In genomic region chr11:121368504-121368903, GRCh38 we compare ENCODE assay signal across 24 cellular contexts.
DNase-seq lines count a peak whose midpoint lies in the region; ATAC-seq and TF ChIP-seq lines count a peak whose summit lies in the region.
"Had no signal": no experiment of that assay in that cellular context is flagged by ENCODE, and none has a peak within 500 bp of the region (broad histone marks: within the 10 kb centered on the region; RNA-seq: fewer than 3 reads in every experiment).

No MANE protein-coding gene starts in this region.

- no peak overlapping the region for H2BK120ac ChIP-seq in neuronal stem cell (ENCODE audit: low read depth, low read length)

- no peak overlapping the region for H3K9ac ChIP-seq in neuronal stem cell (ENCODE audit: low read depth, low read length, poor library complexity)

- H3K9me3 ChIP-seq in HEK293 (ENCODE audit: control insufficient read depth, insufficient read depth, low read depth, low read length) (no peaks in the 10 kb centered on the region), neuronal stem cell (replicated peaks in 1 of 2; ENCODE audit: control insufficient read depth in 2 of 2, insufficient read depth in 1 of 2, low read depth in 1 of 2, low read length in 2 of 2) (peaks cover 0 to 4% of the 10 kb centered on the region in 2 donors)
- H3K9me3 ChIP-seq: A549, adrenal gland had no signal

- peak overlapping the region; percentile 24 for H3K4me3 Mint-ChIP-seq in activated T-cell treated with anti-CD3 and anti-CD28 coated beads, Interleukin-2, amount 50 U/mL, for 4 hours
- H3K4me3 Mint-ChIP-seq in activated T-helper 17 cell treated with anti-CD3 and anti-CD28 coated beads, Interleukin-2, amount 50 U/mL, for 72 hours: peak overlapping the region; percentile 57
- H3K4me3 Mint-ChIP-seq in CD14-positive monocyte: no peak overlapping the region
- H3K4me3 Mint-ChIP-seq: dendritic cell treated with granulocyte-macrophage colony-stimulating factor and Interleukin-4, amounts not matched to agents 40 ng/mL and 50 ng/mL, for 4 days had no signal

- POLR2A ChIA-PET in HEK293 (lab: Yijun Ruan, JAX): no interaction called here

- H2AK5ac ChIP-seq in neuronal stem cell (ENCODE audit: low read depth, low read length): no peak overlapping the region

- no peak overlapping the region for H2BK15ac ChIP-seq in neuronal stem cell (ENCODE audit: low read length)

- no peak overlapping the region for H2BK12ac ChIP-seq in neuronal stem cell (ENCODE audit: low read length)

- no peaks in the 10 kb centered on the region for H3K36me3 ChIP-seq in HEK293 (ENCODE audit: control insufficient read depth in 2 of 2, insufficient read depth in 1 of 2, low read length in 2 of 2)
- no peaks in the 10 kb centered on the region for H3K36me3 ChIP-seq in neuronal stem cell (replicated peaks in 1 of 2; ENCODE audit: control insufficient read depth in 2 of 2, insufficient read depth in 2 of 2, low read length in 2 of 2)
- H3K36me3 ChIP-seq: adrenal gland had no signal

- no peak overlapping the region for H4K91ac ChIP-seq in neuronal stem cell (ENCODE audit: low read depth, low read length, poor library complexity)

- TF ChIP-seq CTCF in HEK293 (tag by site-specific recombination; IDR thresholded peaks at IDR 0.05) (no peak), CD14-positive monocyte (IDR thresholded peaks at IDR 0.05) (no peak)

- H3K4me3 ChIP-seq in HEK293 (ENCODE audit: low read depth, low read length) (no peak overlapping the region), neuronal stem cell (ENCODE audit: low read length in 2 of 2) (no peak overlapping the region)
- H3K4me3 ChIP-seq: A549, adrenal gland, hepatocyte, smooth muscle cell had no signal

- H3K27ac ChIP-seq in HEK293 (ENCODE audit: extremely low read depth, low read depth, low read length): no peak overlapping the region
- H3K27ac ChIP-seq in neuronal stem cell (replicated peaks; ENCODE audit: low read length): no peak overlapping the region
- H3K27ac ChIP-seq: A549, C4-2B, hepatocyte had no signal

- H3K36me3 Mint-ChIP-seq in activated T-cell treated with anti-CD3 and anti-CD28 coated beads, Interleukin-2, amount 50 U/mL, for 4 hours (ENCODE audit: insufficient read depth): peaks cover 2% of the 10 kb centered on the region
- no peaks in the 10 kb centered on the region for H3K36me3 Mint-ChIP-seq in activated T-helper 17 cell treated with anti-CD3 and anti-CD28 coated beads, Interleukin-2, amount 50 U/mL, for 72 hours (ENCODE audit: low read depth)
- H3K36me3 Mint-ChIP-seq in CD14-positive monocyte: no peaks in the 10 kb centered on the region
- H3K36me3 Mint-ChIP-seq: natural killer cell had no signal

- no peak overlapping the region for H4K8ac ChIP-seq in neuronal stem cell (ENCODE audit: low read depth, low read length)

- intact Hi-C loops in CD14-positive monocyte (cut with micrococcal nuclease): no loop called here

- CTCF ChIA-PET in HEK293 (lab: Yijun Ruan, JAX): interaction anchor here (0.6 to 1.1 kb wide), 3 partner anchors 28 to 1017 kb away, joined by 3 read pairs; no protein-coding TSS in a partner anchor

- H3K18ac ChIP-seq in neuronal stem cell (ENCODE audit: low read length): no peak overlapping the region

- WGBS in neuronal stem cell (ENCODE audit: extremely low coverage in 2 of 2, insufficient read length in 2 of 2, insufficient replicate concordance in 1 of 2), 2 donors: no CpG with 5 or more reads among the region's 4 CpGs

- H3K4me1 ChIP-seq in HEK293 (ENCODE audit: control insufficient read depth, insufficient read depth, low read length) (no peaks in the 10 kb centered on the region), neuronal stem cell (ENCODE audit: control insufficient read depth in 2 of 2, insufficient read depth in 1 of 2, low read depth in 1 of 2, low read length in 2 of 2) (peaks cover 4 to 7% of the 10 kb centered on the region in 2 donors)
- H3K4me1 ChIP-seq: A549 had no signal

- no peak overlapping the region for H3K4ac ChIP-seq in neuronal stem cell (ENCODE audit: low read length)

- no peaks in the 10 kb centered on the region for H3K9me3 Mint-ChIP-seq in activated T-cell treated with anti-CD3 and anti-CD28 coated beads, Interleukin-2, amount 50 U/mL, for 4 hours
- H3K9me3 Mint-ChIP-seq in activated T-helper 17 cell treated with anti-CD3 and anti-CD28 coated beads, Interleukin-2, amount 50 U/mL, for 72 hours: no peaks in the 10 kb centered on the region
- H3K9me3 Mint-ChIP-seq in CD14-positive monocyte: peaks cover 0 to 6% (median 2%) of the 10 kb centered on the region in 7 donors
- H3K9me3 Mint-ChIP-seq: natural killer cell had no signal

- no peak overlapping the region for H3K23ac ChIP-seq in neuronal stem cell (ENCODE audit: low read depth, low read length, poor library complexity)

- H3K4me2 ChIP-seq in neuronal stem cell (ENCODE audit: insufficient read depth, low read length, poor library complexity, severe bottlenecking): no peak overlapping the region
- H3K4me2 ChIP-seq: A549, hepatocyte, smooth muscle cell had no signal

- H3K14ac ChIP-seq in neuronal stem cell (ENCODE audit: low read length): no peak overlapping the region

- H2AFZ ChIP-seq in neuronal stem cell (ENCODE audit: low read length): peak overlapping the region; percentile 3
- H2AFZ ChIP-seq: hepatocyte had no signal

- H2BK5ac ChIP-seq in neuronal stem cell (ENCODE audit: low read length): no peak overlapping the region

- H3K79me1 ChIP-seq in neuronal stem cell (ENCODE audit: low read depth, low read length): no peaks in the 10 kb centered on the region

- DNase-seq in activated T-cell treated with anti-CD3 and anti-CD28 coated beads, Interleukin-2, amount 50 U/mL, for 4 hours: no peak
- DNase-seq in activated T-cell treated with anti-CD3 and anti-CD28 coated beads for 4 hours (no peak), neuronal stem cell (ENCODE audit: low spot score) (no peak), glomerular visceral epithelial cell (ENCODE audit: extremely low spot score) (no peak), CD14-positive monocyte (ENCODE audit: low spot score) (no peak)
- DNase-seq: activated CD8-positive, alpha-beta T cell treated with anti-CD3 and anti-CD28 coated beads, Interleukin-2, amount 10 ng/mL, durations not matched to agents 7 days and 5 days; activated T-cell treated with anti-CD3 and anti-CD28 coated beads, Interleukin-2, amount 50 U/mL, for 48 hours; adrenal gland; DMS53; KG1; natural killer cell; NCI-H1092; NCI-H748 treated with DMSO at 0.1 percent for 48 hours; PC-3; SHP77 treated with DMSO at 0.1 percent for 48 hours; stimulated activated CD4-positive, alpha-beta T cell treated with anti-CD3 and anti-CD28 coated beads, Interleukin-4, amount 100 ng/mL, for 1 hour had no signal

- H3K27me3 ChIP-seq in neuronal stem cell (ENCODE audit: control insufficient read depth in 3 of 3, insufficient read depth in 3 of 3, low read depth in 1 of 3, low read length in 3 of 3): no peaks in the 10 kb centered on the region
- H3K27me3 ChIP-seq: adrenal gland had no signal

- H3K27me3 Mint-ChIP-seq in activated T-cell treated with anti-CD3 and anti-CD28 coated beads, Interleukin-2, amount 50 U/mL, for 4 hours (ENCODE audit: low read depth): no peaks in the 10 kb centered on the region
- no peaks in the 10 kb centered on the region for H3K27me3 Mint-ChIP-seq in activated T-helper 17 cell treated with anti-CD3 and anti-CD28 coated beads, Interleukin-2, amount 50 U/mL, for 72 hours
- no peaks in the 10 kb centered on the region for H3K27me3 Mint-ChIP-seq in CD14-positive monocyte (ENCODE audit: low read depth in 3 of 3)
- H3K27me3 Mint-ChIP-seq: dendritic cell treated with granulocyte-macrophage colony-stimulating factor and Interleukin-4, amounts not matched to agents 40 ng/mL and 50 ng/mL, for 4 days had no signal

- ATAC-seq in activated T-cell treated with anti-CD3 and anti-CD28 coated beads, Interleukin-2, amount 50 U/mL, for 4 hours: no peak
- no peak for ATAC-seq in activated T-helper 17 cell treated with anti-CD3 and anti-CD28 coated beads, Interleukin-2, amount 50 U/mL, for 72 hours (replicated peaks)
- no peak for ATAC-seq in GM21619 (IDR thresholded peaks at IDR 0.05; ENCODE audit: unreplicated experiment)
- ATAC-seq: A549; activated CD8-positive, alpha-beta T cell treated with anti-CD3 and anti-CD28 coated beads, Interleukin-2, amount 10 ng/mL, durations not matched to agents 7 days and 5 days; natural killer cell; PC-3 had no signal

- H3K4me1 Mint-ChIP-seq in activated T-cell treated with anti-CD3 and anti-CD28 coated beads, Interleukin-2, amount 50 U/mL, for 4 hours (ENCODE audit: low read depth): peaks cover 51% of the 10 kb centered on the region
- H3K4me1 Mint-ChIP-seq in activated T-helper 17 cell treated with anti-CD3 and anti-CD28 coated beads, Interleukin-2, amount 50 U/mL, for 72 hours: peaks cover 12% of the 10 kb centered on the region
- peaks cover 50% of the 10 kb centered on the region for H3K4me1 Mint-ChIP-seq in CD14-positive monocyte

- H3K27ac Mint-ChIP-seq in activated T-helper 17 cell treated with anti-CD3 and anti-CD28 coated beads, Interleukin-2, amount 50 U/mL, for 72 hours: no peak overlapping the region
- H3K27ac Mint-ChIP-seq in CD14-positive monocyte: no peak overlapping the region
- H3K27ac Mint-ChIP-seq: dendritic cell treated with granulocyte-macrophage colony-stimulating factor and Interleukin-4, amounts not matched to agents 40 ng/mL and 50 ng/mL, for 4 days had no signal

TF ChIP-seq in HEK293, 187 proteins besides CTCF, POLR2A, EP300 and RAD21:
- TF ChIP-seq ZBTB20 (tag by site-specific recombination; IDR thresholded peaks at IDR 0.05) (no peak), TRIM28 (IDR thresholded peaks at IDR 0.05; ENCODE audit: borderline replicate concordance, low read length) (peak; percentile 70; the same call in 1 of the 2 replicates)

Comparison
In these comparisons a context has a peak if more than half of its experiments do, and no peak if none do; other contexts are left out.
1. H3K4me3 Mint-ChIP-seq: peak in activated T-cell treated with anti-CD3 and anti-CD28 coated beads, Interleukin-2, amount 50 U/mL, for 4 hours (single experiment) and activated T-helper 17 cell treated with anti-CD3 and anti-CD28 coated beads, Interleukin-2, amount 50 U/mL, for 72 hours (single experiment); none in CD14-positive monocyte (0 of 2).